Comparison of ENCODE assay signal across 8 cellular contexts in the genomic region with DNA sequence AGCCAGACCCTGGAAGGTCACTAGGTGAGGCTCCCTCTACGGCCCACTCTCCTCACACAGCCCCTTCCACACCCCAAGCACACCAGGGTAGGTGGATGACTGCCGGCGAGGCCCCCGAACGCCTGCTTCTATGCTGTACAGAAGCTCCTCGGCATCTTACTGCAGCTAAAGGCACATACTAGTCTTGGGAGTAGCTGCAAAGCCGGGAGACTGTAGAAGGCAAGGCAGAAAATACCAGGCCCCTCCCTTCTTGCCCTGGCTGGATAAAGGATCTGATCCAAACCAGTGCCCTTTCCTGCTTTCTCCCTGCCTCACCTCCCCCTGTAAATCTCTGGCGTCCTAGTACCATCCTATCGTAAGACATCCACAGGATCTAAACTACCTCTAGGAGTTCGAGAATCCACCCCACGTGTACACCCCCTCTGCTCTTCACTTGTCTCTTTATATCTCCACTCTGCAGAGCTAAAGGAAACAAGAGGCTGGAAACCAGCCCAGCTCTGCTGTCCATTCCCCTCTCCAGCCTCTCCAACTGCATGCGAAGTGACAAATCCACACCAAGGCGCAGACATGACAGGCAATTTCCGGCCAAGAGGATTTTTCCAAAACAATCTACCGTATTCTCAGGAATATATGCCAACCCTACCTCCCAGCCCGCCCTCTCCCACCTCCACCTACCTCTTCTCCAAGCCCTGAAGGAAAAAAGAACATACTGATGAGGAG. TPM values are rescaled to one million over a fixed set of nuclear protein-coding genes. Genes with fewer than 3 reads are reported as not detected.
DNase-seq lines count a peak whose midpoint lies in the region; ATAC-seq and TF ChIP-seq lines count a peak whose summit lies in the region.

No MANE protein-coding gene starts in this region.

- H3K36me3 ChIP-seq in ES-I3 (ENCODE audit: insufficient read depth, low read length) (no peaks in the 10 kb centered on the region), WERI-Rb-1 (no peaks in the 10 kb centered on the region), neural cell (ENCODE audit: insufficient read depth, low read length) (no peaks in the 10 kb centered on the region)

- peak overlapping the region; percentile 72; the same call in 1 of the 2 replicates for H3K9ac ChIP-seq in ES-I3 (ENCODE audit: low read depth, low read length)
- peak overlapping the region; percentile 72 for H3K9ac ChIP-seq in neural cell (ENCODE audit: low read length)

- no peaks in the 10 kb centered on the region for H3K9me2 ChIP-seq in neural cell (ENCODE audit: insufficient read depth, low read length)

- peak; percentile 33 for DNase-seq in WERI-Rb-1
- DNase-seq in fibroblast of mammary gland (ENCODE audit: low read depth) = peak; percentile 70
- DNase-seq in MV-4-11 (lab: John Stamatoyannopoulos, UW) = no peak
- no peak for DNase-seq in HuH-7.5 (ENCODE audit: low spot score)

- TF ChIP-seq CTCF in WERI-Rb-1 (IDR thresholded peaks at IDR 0.05; ENCODE audit: low read depth, low read length) = no peak
- TF ChIP-seq CTCF in fibroblast of mammary gland (conservative IDR thresholded peaks at IDR 0.05; ENCODE audit: control insufficient read depth, insufficient read depth, low read depth, low read length) = no peak
- TF ChIP-seq CTCF in neural cell (IDR thresholded peaks at IDR 0.05; ENCODE audit: poor library complexity, severe bottlenecking) = no peak

- H3K79me2 ChIP-seq in neural cell (replicated peaks; ENCODE audit: insufficient read depth, low read length) = no peaks in the 10 kb centered on the region

- H3K4me1 ChIP-seq in ES-I3 (ENCODE audit: insufficient read depth, low read length) = peaks cover 26% of the 10 kb centered on the region

- H3K4me3 ChIP-seq in WERI-Rb-1 (ENCODE audit: low read depth, low read length) = peak overlapping the region; percentile 46
- H3K4me3 ChIP-seq in fibroblast of mammary gland (ENCODE audit: control insufficient read depth, low read depth, low read length) = peak overlapping the region; percentile 69
- H3K4me3 ChIP-seq in neural cell (ENCODE audit: low read length) = peak overlapping the region; percentile 91

- no peaks in the 10 kb centered on the region for H3K27me3 ChIP-seq in WERI-Rb-1 (ENCODE audit: insufficient read depth, low read depth, severe bottlenecking)
- H3K27me3 ChIP-seq in neural cell (ENCODE audit: insufficient read depth, low read depth, low read length) = no peaks in the 10 kb centered on the region

- TF ChIP-seq EP300 in neural cell (conservative IDR thresholded peaks at IDR 0.05; ENCODE audit: poor library complexity, severe bottlenecking) = no peak

- H3K4me2 ChIP-seq in neural cell (ENCODE audit: low read length) = no peak overlapping the region

- no peak overlapping the region for H2AFZ ChIP-seq in neural cell (ENCODE audit: low read depth, low read length)

- no peak for TF ChIP-seq RAD21 in neural cell (conservative IDR thresholded peaks at IDR 0.05)

- H3K27ac ChIP-seq in WERI-Rb-1 = peak overlapping the region; percentile 64
- H3K27ac ChIP-seq in neural cell (ENCODE audit: low read length) = no peak overlapping the region

- no peaks in the 10 kb centered on the region for H4K20me1 ChIP-seq in neural cell (ENCODE audit: insufficient read depth)

- H3K9me3 ChIP-seq in ES-I3 (ENCODE audit: control insufficient read depth, insufficient read depth, low read length) = no peaks in the 10 kb centered on the region
- no peaks in the 10 kb centered on the region for H3K9me3 ChIP-seq in WERI-Rb-1 (ENCODE audit: severe bottlenecking)
- H3K9me3 ChIP-seq in neural cell (ENCODE audit: low read length) = no peaks in the 10 kb centered on the region

- ATAC-seq in HG03571 (IDR thresholded peaks at IDR 0.05; ENCODE audit: unreplicated experiment) (peak; percentile 4), HG02981 (IDR thresholded peaks at IDR 0.05; ENCODE audit: unreplicated experiment) (no peak)

- H3F3A ChIP-seq in neural cell (ENCODE audit: insufficient read depth, low read length, poor library complexity, severe bottlenecking) = peaks cover 8% of the 10 kb centered on the region

TF ChIP-seq in neural cell, 6 proteins besides CTCF, POLR2A, EP300 and RAD21:
- TF ChIP-seq POLR2AphosphoS5 (IDR thresholded peaks at IDR 0.05) (no peak), TAF1 (IDR thresholded peaks at IDR 0.05; ENCODE audit: low read depth) (no peak), MXI1 (conservative IDR thresholded peaks at IDR 0.05; ENCODE audit: poor library complexity, severe bottlenecking) (no peak), SMC3 (conservative IDR thresholded peaks at IDR 0.05; ENCODE audit: poor library complexity) (no peak), EZH2 (IDR thresholded peaks at IDR 0.05; ENCODE audit: borderline replicate concordance, insufficient read depth, low read length, poor library complexity, severe bottlenecking) (no peak), REST (IDR thresholded peaks at IDR 0.05; ENCODE audit: borderline replicate concordance) (no peak)

RNA-seq across cellular contexts. Expression of gene TNK2, which starts 11.8 kb away (rescaled TPM):
- 16.3 and 22.4 TPM in 2 replicates for polyA plus RNA-seq in neural cell
- polyA minus RNA-seq in neural cell = 15.4 and 21.2 TPM in 2 replicates

Comparison
In these comparisons a context has a peak if more than half of its experiments do, and no peak if none do; other contexts are left out.
1. DNase-seq: peak in WERI-Rb-1 (single experiment) and fibroblast of mammary gland (single experiment); none in MV-4-11 (single experiment) and HuH-7.5 (single experiment).
2. Peak in every context shown above with its lines, with median percentiles within 50 percentile points of each other: H3K4me3 ChIP-seq.